9 cellular contexts compared by ENCODE assay signal in the genomic region with DNA sequence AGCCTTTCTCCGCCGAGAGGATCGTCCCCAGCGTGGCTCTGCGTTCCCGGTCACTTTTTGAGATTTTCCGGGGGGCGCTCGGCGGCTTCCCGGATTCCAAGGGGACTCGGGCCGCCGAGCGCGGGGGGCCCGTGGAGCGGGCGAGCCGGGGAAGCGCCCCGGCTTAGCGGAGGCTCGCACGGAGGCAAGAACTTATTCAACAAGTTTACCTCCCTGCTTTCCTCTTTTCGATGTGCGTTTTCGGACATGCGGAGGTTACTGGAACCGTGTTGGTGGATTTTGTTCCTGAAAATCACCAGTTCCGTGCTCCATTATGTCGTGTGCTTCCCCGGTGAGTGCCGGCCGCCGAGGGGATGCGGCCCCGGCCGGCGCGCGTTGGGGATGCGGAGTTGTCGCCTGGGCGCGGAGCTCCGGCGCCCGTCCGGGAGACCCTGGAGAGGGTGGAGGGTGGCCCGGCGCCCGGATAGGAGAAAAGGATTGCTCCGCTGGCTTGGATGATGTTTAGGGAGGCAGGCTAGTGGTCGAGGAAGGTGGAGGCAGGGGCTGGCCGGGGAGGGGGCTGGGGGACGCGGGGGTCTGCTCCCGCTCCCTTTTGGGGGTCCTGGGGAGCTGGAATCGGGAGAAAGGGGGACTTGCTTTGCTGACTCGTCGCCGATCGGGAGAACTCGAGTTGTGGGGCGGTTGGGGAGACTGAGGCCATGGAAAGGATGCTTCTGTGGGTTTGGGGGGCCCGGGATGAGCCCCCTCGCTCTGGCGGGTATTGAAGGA. TPM values are rescaled to one million over a fixed set of nuclear protein-coding genes. Genes with fewer than 3 reads are reported as not detected.
DNase-seq lines count a peak whose midpoint lies in the region; ATAC-seq and TF ChIP-seq lines count a peak whose summit lies in the region.
"Had no signal": no experiment of that assay in that cellular context is flagged by ENCODE, and none has a peak within 500 bp of the region (broad histone marks: within the 10 kb centered on the region; RNA-seq: fewer than 3 reads in every experiment).

No MANE protein-coding gene starts in this region.

- intact Hi-C loops in activated CD4-positive, alpha-beta T cell treated with anti-CD3 and anti-CD28 coated beads, Interleukin-2, amount 10 ng/mL, durations not matched to agents 24 days and 14 days (cut with micrococcal nuclease) = loop anchor here (5.0 to 10.0 kb wide), 3 partner anchors 625 to 1477 kb away; a partner anchor contains a TSS
- intact Hi-C loops in left ventricle myocardium superior (cut with micrococcal nuclease) = loop anchor here (10.0 kb wide), 1 partner anchor 293 kb away; no protein-coding TSS in a partner anchor
- intact Hi-C loops in sciatic nerve (cut with DNase I) = loop anchor here (10.0 kb wide), 1 partner anchor 243 kb away; no protein-coding TSS in a partner anchor

- no peaks in the 10 kb centered on the region for H3K36me3 Mint-ChIP-seq in activated CD4-positive, alpha-beta T cell treated with anti-CD3 and anti-CD28 coated beads, Interleukin-2, amount 10 ng/mL, durations not matched to agents 24 days and 14 days (ENCODE audit: low read depth)
- H3K36me3 Mint-ChIP-seq: activated naive CD4-positive, alpha-beta T cell treated with anti-CD3 and anti-CD28 coated beads, Interleukin-2, amount 50 U/mL, for 24 hours had no signal

- ATAC-seq in left ventricle myocardium superior (no peak), sciatic nerve (no peak), HG03025 (IDR thresholded peaks at IDR 0.05; ENCODE audit: low FRiP score, unreplicated experiment) (no peak), HG03135 (IDR thresholded peaks at IDR 0.05; ENCODE audit: unreplicated experiment) (no peak)

- H3K4me1 Mint-ChIP-seq in activated CD4-positive, alpha-beta T cell treated with anti-CD3 and anti-CD28 coated beads, Interleukin-2, amount 10 ng/mL, durations not matched to agents 24 days and 14 days = peaks cover 16% of the 10 kb centered on the region

- DNase-seq in activated CD4-positive, alpha-beta T cell treated with anti-CD3 and anti-CD28 coated beads, Interleukin-2, amount 10 ng/mL, durations not matched to agents 24 days and 14 days = no peak
- no peak for DNase-seq in activated CD4-positive, alpha-beta T cell treated with anti-CD3 and anti-CD28 coated beads, Interleukin-2, amount 50 U/mL, for 48 hours
- peak; percentile 56 for DNase-seq in left ventricle myocardium superior
- peak; percentile 59 for DNase-seq in sciatic nerve (ENCODE audit: low spot score)
- no peak for DNase-seq in SW 1271 (lab: John Stamatoyannopoulos, UW)

- H3K27ac Mint-ChIP-seq in activated CD4-positive, alpha-beta T cell treated with anti-CD3 and anti-CD28 coated beads, Interleukin-2, amount 10 ng/mL, durations not matched to agents 24 days and 14 days = peak overlapping the region; percentile 53
- H3K27ac Mint-ChIP-seq: activated naive CD4-positive, alpha-beta T cell treated with anti-CD3 and anti-CD28 coated beads, Interleukin-2, amount 50 U/mL, for 24 hours had no signal

- peaks cover 60% of the 10 kb centered on the region for H3K27me3 Mint-ChIP-seq in activated CD4-positive, alpha-beta T cell treated with anti-CD3 and anti-CD28 coated beads, Interleukin-2, amount 10 ng/mL, durations not matched to agents 24 days and 14 days

- peak overlapping the region; percentile 96 for H3K4me3 Mint-ChIP-seq in activated CD4-positive, alpha-beta T cell treated with anti-CD3 and anti-CD28 coated beads, Interleukin-2, amount 10 ng/mL, durations not matched to agents 24 days and 14 days

- no peaks in the 10 kb centered on the region for H3K9me3 Mint-ChIP-seq in activated CD4-positive, alpha-beta T cell treated with anti-CD3 and anti-CD28 coated beads, Interleukin-2, amount 10 ng/mL, durations not matched to agents 24 days and 14 days
- H3K9me3 Mint-ChIP-seq: activated naive CD4-positive, alpha-beta T cell treated with anti-CD3 and anti-CD28 coated beads, Interleukin-2, amount 50 U/mL, for 24 hours had no signal

- H3K27ac ChIP-seq in VCaP = peak overlapping the region; percentile 95

- no peak for TF ChIP-seq CTCF in VCaP (conservative IDR thresholded peaks at IDR 0.05)

RNA-seq across cellular contexts. Expression of a gene that starts 0.9 kb away (rescaled TPM):
- 4.2 and 4.6 TPM in 2 replicates for total RNA-seq in activated CD4-positive, alpha-beta T cell treated with anti-CD3 and anti-CD28 coated beads, Interleukin-2, amount 10 ng/mL, durations not matched to agents 24 days and 14 days
- 30.4 TPM for total RNA-seq in left ventricle myocardium superior
- total RNA-seq in sciatic nerve = 67.7 TPM

Comparison
In these comparisons a context has a peak if more than half of its experiments do, and no peak if none do; other contexts are left out.
1. DNase-seq: peak in left ventricle myocardium superior (single experiment) and sciatic nerve (single experiment); none in activated CD4-positive, alpha-beta T cell treated with anti-CD3 and anti-CD28 coated beads, Interleukin-2, amount 10 ng/mL, durations not matched to agents 24 days and 14 days (single experiment), activated CD4-positive, alpha-beta T cell treated with anti-CD3 and anti-CD28 coated beads, Interleukin-2, amount 50 U/mL, for 48 hours (0 of 2) and SW 1271 (0 of 2).